ENCODE assay signal across 25 cellular contexts in the genomic region with DNA sequence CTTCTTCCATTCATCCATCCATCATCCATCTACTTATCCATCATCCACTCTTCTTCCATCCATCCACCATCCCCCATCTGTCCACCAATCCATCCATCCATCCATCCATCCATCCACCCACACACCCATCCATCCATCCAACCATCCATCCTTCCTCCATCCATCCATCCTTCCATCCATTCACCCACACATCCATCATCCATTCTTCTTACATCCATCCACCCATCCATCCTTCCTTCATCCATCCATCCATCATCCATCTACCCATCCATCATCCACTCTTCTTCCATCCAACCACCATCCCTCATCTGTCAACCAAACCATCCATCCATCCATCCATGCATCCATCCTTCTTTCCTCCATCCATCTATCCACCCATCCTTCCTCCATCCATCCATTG.
DNase-seq lines count a peak whose midpoint lies in the region; ATAC-seq, FAIRE-seq and TF ChIP-seq lines count a peak whose summit lies in the region.
"Had no signal": no experiment of that assay in that cellular context is flagged by ENCODE, and none has a peak within 500 bp of the region (broad histone marks: within the 10 kb centered on the region; RNA-seq: fewer than 3 reads in every experiment).

No MANE protein-coding gene starts in this region.

- H3K14ac ChIP-seq in IMR-90 (replicated peaks; ENCODE audit: low read depth, low read length): no peak overlapping the region

- POLR2A ChIA-PET in IMR-90 (lab: Charles Lee; ENCODE audit: unreplicated experiment): no interaction called here
- POLR2A ChIA-PET in OCI-LY7 (lab: Charles Lee): no interaction called here

- H3K4me1 ChIP-seq in IMR-90 (ENCODE audit: control insufficient read depth, insufficient read depth, low read length) (no peaks in the 10 kb centered on the region), endodermal cell (ENCODE audit: control insufficient read depth, insufficient read depth, low read length) (no peaks in the 10 kb centered on the region), OCI-LY7 (ENCODE audit: insufficient read depth, low read length, poor library complexity, severe bottlenecking) (no peaks in the 10 kb centered on the region)
- H3K4me1 ChIP-seq: A549, BE2C had no signal

- CTCF ChIA-PET in IMR-90 (lab: Yijun Ruan, JAX) (no interaction called here), OCI-LY7 (lab: Charles Lee; ENCODE audit: unreplicated experiment) (no interaction called here)

- H4K20me1 ChIP-seq in IMR-90 (ENCODE audit: insufficient read depth, low read length): no peaks in the 10 kb centered on the region
- no peaks in the 10 kb centered on the region for H4K20me1 ChIP-seq in OCI-LY7 (ENCODE audit: insufficient read depth, low read length)
- H4K20me1 ChIP-seq: BLaER1 treated with 17β-estradiol and CSF1 and Interleukin-3, amounts not matched to agents 10 nM and 100 nM had no signal

- H3K36me3 ChIP-seq in IMR-90 (ENCODE audit: control insufficient read depth, insufficient read depth, low read length): no peaks in the 10 kb centered on the region
- H3K36me3 ChIP-seq in endodermal cell (ENCODE audit: control insufficient read depth, insufficient read depth, low read length): no peaks in the 10 kb centered on the region
- H3K36me3 ChIP-seq in OCI-LY7 (ENCODE audit: insufficient read depth, low read length): no peaks in the 10 kb centered on the region
- H3K36me3 ChIP-seq: BE2C; BLaER1 treated with 17β-estradiol and CSF1 and Interleukin-3, amounts not matched to agents 10 nM and 100 nM had no signal

- peaks cover 26% of the 10 kb centered on the region for H3K9me3 Mint-ChIP-seq in stimulated activated naive CD8-positive, alpha-beta T cell treated with anti-CD3 and anti-CD28 coated beads, Interleukin-15, Interleukin-2, amounts not matched to agents 100 ng/mL and 50 ng/mL, for 24 hours
- H3K9me3 Mint-ChIP-seq in stimulated activated naive CD8-positive, alpha-beta T cell treated with anti-CD3 and anti-CD28 coated beads, Interleukin-15, amount 100 ng/mL, for 72 hours: peaks cover 17 to 35% of the 10 kb centered on the region in 2 donors
- H3K9me3 Mint-ChIP-seq in endodermal cell: peaks cover 32% of the 10 kb centered on the region

- H3K9me1 ChIP-seq in IMR-90 (ENCODE audit: insufficient read depth, low read length): no peaks in the 10 kb centered on the region

- H4K91ac ChIP-seq in IMR-90 (ENCODE audit: insufficient read depth, low read depth, low read length): no peak overlapping the region

- H2BK120ac ChIP-seq in IMR-90 (ENCODE audit: low read depth, low read length): no peak overlapping the region

- H3K4me3 ChIP-seq in IMR-90 (ENCODE audit: insufficient read depth, low read depth, low read length) (no peak overlapping the region), endodermal cell (ENCODE audit: low read length) (peak overlapping the region; percentile 29), OCI-LY7 (ENCODE audit: low read depth, low read length, poor library complexity, severe bottlenecking) (no peak overlapping the region)
- H3K4me3 ChIP-seq: A549; BLaER1 treated with 17β-estradiol and CSF1 and Interleukin-3, amounts not matched to agents 10 nM and 100 nM; GM23248 had no signal

- H3K9me2 ChIP-seq in OCI-LY7 (ENCODE audit: insufficient read depth, low read length): no peaks in the 10 kb centered on the region

- BruUV-seq in IMR-90 (replicated peaks; lab: Mats Ljungman, UMichigan) (no TSS peak), OCI-LY7 (replicated peaks; lab: Mats Ljungman, UMichigan) (no TSS peak)

- no peak overlapping the region for H3K56ac ChIP-seq in IMR-90 (ENCODE audit: extremely low read depth, insufficient read depth, low read length)

- no peak overlapping the region for H3K4ac ChIP-seq in IMR-90 (ENCODE audit: low read depth, low read length)

- TF ChIP-seq POLR2A in IMR-90 (IDR thresholded peaks at IDR 0.05; ENCODE audit: low read depth, low read length): no peak

- dilution Hi-C loops in IMR-90 (cut with HindIII; ENCODE audit: low sequenced_read_pairs, unreplicated experiment): no loop called here

- H3K27ac Mint-ChIP-seq in stimulated activated naive CD8-positive, alpha-beta T cell treated with anti-CD3 and anti-CD28 coated beads, Interleukin-15, Interleukin-2, amounts not matched to agents 100 ng/mL and 50 ng/mL, for 24 hours: no peak overlapping the region
- no peak overlapping the region for H3K27ac Mint-ChIP-seq in stimulated activated naive CD8-positive, alpha-beta T cell treated with anti-CD3 and anti-CD28 coated beads, Interleukin-15, amount 100 ng/mL, for 72 hours
- no peak overlapping the region for H3K27ac Mint-ChIP-seq in endodermal cell
- H3K27ac Mint-ChIP-seq: CD14-positive monocyte; CD4-positive, alpha-beta T cell; CD8-positive, alpha-beta memory T cell; H9; HFFc6 had no signal

- no peak for DNase-seq in stimulated activated naive CD8-positive, alpha-beta T cell treated with anti-CD3 and anti-CD28 coated beads, Interleukin-15, amount 100 ng/mL, for 72 hours
- DNase-seq in IMR-90 (no peak), endodermal cell (no peak), urothelium cell line (ENCODE audit: low spot score) (no peak), SW 1271 (lab: John Stamatoyannopoulos, UW) (no peak), OCI-LY7 (ENCODE audit: low spot score) (no peak)
- DNase-seq: 8988T; ACHN; AML-193; BE2C; CD4-positive, alpha-beta T cell; CD8-positive, alpha-beta memory T cell; DMS53; DND-41; GM23248; H9; HFFc6 had no signal

- TF ChIP-seq RAD21 in IMR-90 (IDR thresholded peaks at IDR 0.05; ENCODE audit: low read length): no peak

- ATAC-seq in stimulated activated naive CD8-positive, alpha-beta T cell treated with anti-CD3 and anti-CD28 coated beads, Interleukin-15, amount 100 ng/mL, for 72 hours: no peak
- ATAC-seq in IMR-90 (ENCODE audit: low read depth): no peak
- ATAC-seq in GM18873 (IDR thresholded peaks at IDR 0.05; ENCODE audit: low FRiP score, unreplicated experiment): no peak
- ATAC-seq: A549 had no signal

- no peaks in the 10 kb centered on the region for H3K36me3 Mint-ChIP-seq in stimulated activated naive CD8-positive, alpha-beta T cell treated with anti-CD3 and anti-CD28 coated beads, Interleukin-15, Interleukin-2, amounts not matched to agents 100 ng/mL and 50 ng/mL, for 24 hours (ENCODE audit: low read depth)
- no peaks in the 10 kb centered on the region for H3K36me3 Mint-ChIP-seq in endodermal cell (ENCODE audit: low read depth)
- H3K36me3 Mint-ChIP-seq: CD14-positive monocyte; CD8-positive, alpha-beta memory T cell had no signal

- no peak overlapping the region for H3K18ac ChIP-seq in IMR-90 (ENCODE audit: low read depth, low read length)

- no peak overlapping the region for H3K27ac ChIP-seq in IMR-90 (ENCODE audit: insufficient read depth, low read length)
- no peak overlapping the region for H3K27ac ChIP-seq in endodermal cell (ENCODE audit: low read depth, low read length)
- H3K27ac ChIP-seq in OCI-LY7 (ENCODE audit: low read depth, low read length, poor library complexity, severe bottlenecking): no peak overlapping the region
- H3K27ac ChIP-seq: A549; BLaER1 treated with 17β-estradiol and CSF1 and Interleukin-3, amounts not matched to agents 10 nM and 100 nM; GM23248 had no signal

- TF ChIP-seq CTCF in IMR-90 (conservative IDR thresholded peaks at IDR 0.05; ENCODE audit: low read depth, low read length) (no peak), endodermal cell (conservative IDR thresholded peaks at IDR 0.05) (no peak), OCI-LY7 (conservative IDR thresholded peaks at IDR 0.05; ENCODE audit: low read length) (no peak)

- no peaks in the 10 kb centered on the region for H3K79me1 ChIP-seq in IMR-90 (ENCODE audit: low read depth in 1 of 2, low read length in 2 of 2)

- H3K4me2 ChIP-seq in IMR-90 (ENCODE audit: low read depth, low read length) (no peak overlapping the region), OCI-LY7 (ENCODE audit: low read length) (no peak overlapping the region)
- H3K4me2 ChIP-seq: A549; BLaER1 treated with 17β-estradiol and CSF1 and Interleukin-3, amounts not matched to agents 10 nM and 100 nM had no signal

- H3K4me3 Mint-ChIP-seq in stimulated activated naive CD8-positive, alpha-beta T cell treated with anti-CD3 and anti-CD28 coated beads, Interleukin-15, Interleukin-2, amounts not matched to agents 100 ng/mL and 50 ng/mL, for 24 hours: peak overlapping the region; percentile 5
- no peak overlapping the region for H3K4me3 Mint-ChIP-seq in stimulated activated naive CD8-positive, alpha-beta T cell treated with anti-CD3 and anti-CD28 coated beads, Interleukin-15, amount 100 ng/mL, for 72 hours
- no peak overlapping the region for H3K4me3 Mint-ChIP-seq in endodermal cell
- H3K4me3 Mint-ChIP-seq: CD4-positive, alpha-beta T cell; CD8-positive, alpha-beta memory T cell; H9; HFFc6 had no signal

- H2BK20ac ChIP-seq in IMR-90 (ENCODE audit: low read depth, low read length): no peak overlapping the region

- H3K9me3 ChIP-seq in IMR-90 (ENCODE audit: control insufficient read depth, insufficient read depth, low read length) (peaks cover 50% of the 10 kb centered on the region), endodermal cell (ENCODE audit: control insufficient read depth, low read length) (peaks cover 80% of the 10 kb centered on the region), OCI-LY7 (ENCODE audit: low read length) (no peaks in the 10 kb centered on the region)
- H3K9me3 ChIP-seq: BE2C had no signal

- no peak overlapping the region for H4K5ac ChIP-seq in IMR-90 (ENCODE audit: low read depth, low read length)

- H3K27me3 ChIP-seq in IMR-90 (ENCODE audit: control insufficient read depth, insufficient read depth, low read length): no peaks in the 10 kb centered on the region
- H3K27me3 ChIP-seq in endodermal cell (ENCODE audit: control insufficient read depth, insufficient read depth, low read length, poor library complexity, severe bottlenecking): no peaks in the 10 kb centered on the region
- H3K27me3 ChIP-seq: BE2C; BLaER1 treated with 17β-estradiol and CSF1 and Interleukin-3, amounts not matched to agents 10 nM and 100 nM had no signal

- H2BK15ac ChIP-seq in IMR-90 (ENCODE audit: low read depth, low read length): no peak overlapping the region

- FAIRE-seq in urothelium cell line (lab: Jason Lieb, UNC): peak; percentile 5
- FAIRE-seq: A549, G401.6, GM12892, GM19239 had no signal

- H3K27me3 Mint-ChIP-seq in stimulated activated naive CD8-positive, alpha-beta T cell treated with anti-CD3 and anti-CD28 coated beads, Interleukin-15, Interleukin-2, amounts not matched to agents 100 ng/mL and 50 ng/mL, for 24 hours: peaks cover 10% of the 10 kb centered on the region
- H3K27me3 Mint-ChIP-seq in stimulated activated naive CD8-positive, alpha-beta T cell treated with anti-CD3 and anti-CD28 coated beads, Interleukin-15, amount 100 ng/mL, for 72 hours: no peaks in the 10 kb centered on the region
- H3K27me3 Mint-ChIP-seq in endodermal cell (ENCODE audit: insufficient read depth): peaks cover 3% of the 10 kb centered on the region

- H3K23ac ChIP-seq in IMR-90 (ENCODE audit: low read depth, low read length): no peak overlapping the region

- in situ Hi-C loops in IMR-90 (cut with MboI; ENCODE audit: low sequenced_read_pairs): no loop called here

- H4K8ac ChIP-seq in IMR-90 (ENCODE audit: low read depth in 2 of 2, low read length in 2 of 2): no peak overlapping the region

- H3K9ac ChIP-seq in IMR-90 (ENCODE audit: low read depth, low read length) (no peak overlapping the region), endodermal cell (ENCODE audit: extremely low read depth, low read length, poor library complexity, severe bottlenecking) (no peak overlapping the region)
- H3K9ac ChIP-seq: BLaER1 treated with 17β-estradiol and CSF1 and Interleukin-3, amounts not matched to agents 10 nM and 100 nM; GM23248 had no signal

- intact Hi-C loops in IMR-90 (cut with micrococcal nuclease) (no loop called here), OCI-LY7 (cut with micrococcal nuclease; ENCODE audit: unreplicated experiment) (no loop called here)

- no peaks in the 10 kb centered on the region for H3K79me2 ChIP-seq in OCI-LY7 (ENCODE audit: insufficient read depth, low read depth, low read length)

- no peak overlapping the region for H2AK5ac ChIP-seq in IMR-90 (ENCODE audit: low read depth, low read length)

- H2BK5ac ChIP-seq in IMR-90 (ENCODE audit: low read depth, low read length, poor library complexity, severe bottlenecking): peak overlapping the region; percentile 45

- H2AFZ ChIP-seq in IMR-90 (replicated peaks; ENCODE audit: low read length, poor library complexity): no peak overlapping the region
- H2AFZ ChIP-seq in OCI-LY7 (ENCODE audit: low read length): no peak overlapping the region
- H2AFZ ChIP-seq: GM23248 had no signal

- no peak overlapping the region for H2AK9ac ChIP-seq in IMR-90 (replicated peaks; ENCODE audit: low read depth, low read length, poor library complexity)

- H3K4me1 Mint-ChIP-seq in stimulated activated naive CD8-positive, alpha-beta T cell treated with anti-CD3 and anti-CD28 coated beads, Interleukin-15, Interleukin-2, amounts not matched to agents 100 ng/mL and 50 ng/mL, for 24 hours (ENCODE audit: low read depth): no peaks in the 10 kb centered on the region
- H3K4me1 Mint-ChIP-seq in stimulated activated naive CD8-positive, alpha-beta T cell treated with anti-CD3 and anti-CD28 coated beads, Interleukin-15, amount 100 ng/mL, for 72 hours: no peaks in the 10 kb centered on the region
- H3K4me1 Mint-ChIP-seq in endodermal cell: peaks cover 8% of the 10 kb centered on the region
- H3K4me1 Mint-ChIP-seq: CD8-positive, alpha-beta memory T cell; H9 had no signal
